Comparison of ENCODE assay signal across 20 cellular contexts in genomic region chr12:3020850-3021435, GRCh38. TPM values are rescaled to one million over a fixed set of nuclear protein-coding genes. Genes with fewer than 3 reads are reported as not detected.
A peak's percentile ranks its signal among the peaks of the same experiment; 100 is the strongest.
DNase-seq lines count a peak whose midpoint lies in the region; ATAC-seq and TF ChIP-seq lines count a peak whose summit lies in the region.
"Had no signal": no experiment of that assay in that cellular context is flagged by ENCODE, and none has a peak within 500 bp of the region (broad histone marks: within the 10 kb centered on the region; RNA-seq: fewer than 3 reads in every experiment).

No MANE protein-coding gene starts in this region.

- peak overlapping the region; percentile 46 for H3K27ac Mint-ChIP-seq in Caco-2 (ENCODE audit: unreplicated experiment)
- H3K27ac Mint-ChIP-seq: CD4-positive, alpha-beta T cell had no signal

- peaks cover 2% of the 10 kb centered on the region for H3K79me1 ChIP-seq in neuronal stem cell (ENCODE audit: low read depth, low read length)

- no peak for DNase-seq in Caco-2
- DNase-seq in islet precursor cell, result peak; percentile 39
- no peak for DNase-seq in neuronal stem cell (ENCODE audit: low spot score)
- no peak for DNase-seq in posterior vena cava (ENCODE audit: low spot score)
- DNase-seq in NCI-H2029 treated with DMSO at 0.1 percent for 48 hours (lab: John Stamatoyannopoulos, UW), result no peak
- DNase-seq: CD4-positive, alpha-beta T cell; GF-D8; GM23248; Kasumi-1; MG63; NCI-H1092 treated with DMSO at 0.1 percent for 48 hours; NCI-H146; NCI-H510A treated with DMSO at 0.1 percent for 48 hours; NCI-H774; OCI-M1; RPMI8226 had no signal

- no peak overlapping the region for H2BK15ac ChIP-seq in neuronal stem cell (ENCODE audit: low read length)

- no peak overlapping the region for H2BK12ac ChIP-seq in neuronal stem cell (ENCODE audit: low read length)

- no peaks in the 10 kb centered on the region for H3K4me1 Mint-ChIP-seq in Caco-2 (ENCODE audit: low read depth, unreplicated experiment)

- no peak overlapping the region for H3K4ac ChIP-seq in neuronal stem cell (ENCODE audit: low read length)

- no peak for TF ChIP-seq CTCF in Caco-2 (IDR thresholded peaks at IDR 0.05; ENCODE audit: insufficient read depth in 1 of 2, low read depth in 1 of 2, low read length in 1 of 2, severe bottlenecking in 1 of 2, unreplicated experiment in 1 of 2)

- no TSS peak for BruUV-seq in Caco-2 (replicated peaks; lab: Mats Ljungman, UMichigan)

- H4K91ac ChIP-seq in neuronal stem cell (ENCODE audit: low read depth, low read length, poor library complexity), result no peak overlapping the region

- H2BK120ac ChIP-seq in neuronal stem cell (ENCODE audit: low read depth, low read length), result peak overlapping the region; percentile 72

- no peak overlapping the region for H3K23ac ChIP-seq in neuronal stem cell (ENCODE audit: low read depth, low read length, poor library complexity)

- peak overlapping the region; percentile 20 for H2BK5ac ChIP-seq in neuronal stem cell (ENCODE audit: low read length)

- H3K27ac ChIP-seq in neuronal stem cell (replicated peaks; ENCODE audit: low read length), result no peak overlapping the region
- H3K27ac ChIP-seq: A549, GM23248, SJSA1 had no signal

- no peak overlapping the region for H3K14ac ChIP-seq in neuronal stem cell (ENCODE audit: low read length)

- WGBS in neuronal stem cell (ENCODE audit: extremely low coverage in 2 of 2, insufficient read length in 2 of 2, insufficient replicate concordance in 1 of 2), 2 donors, result no CpG with 5 or more reads among the region's 13 CpGs

- POLR2A ChIA-PET in Caco-2 (lab: Charles Lee), result no interaction called here

- intact Hi-C loops in Caco-2 (cut with micrococcal nuclease; ENCODE audit: unreplicated experiment), result no loop called here
- intact Hi-C loops in posterior vena cava (cut with DNase I), result no loop called here

- H3K9me3 Mint-ChIP-seq in Caco-2 (ENCODE audit: unreplicated experiment), result no peaks in the 10 kb centered on the region
- H3K9me3 Mint-ChIP-seq: CD4-positive, alpha-beta T cell had no signal

- no peak for ATAC-seq in GM21360 (IDR thresholded peaks at IDR 0.05; ENCODE audit: unreplicated experiment)
- ATAC-seq: A549 had no signal

- peaks cover 83% of the 10 kb centered on the region for H3K36me3 Mint-ChIP-seq in Caco-2 (ENCODE audit: insufficient read depth, unreplicated experiment)

- no peaks in the 10 kb centered on the region; the same call in 1 of the 2 replicates for H3K36me3 ChIP-seq in Caco-2 (ENCODE audit: control insufficient read depth, insufficient read depth, low read length)
- H3K36me3 ChIP-seq in neuronal stem cell (replicated peaks in 1 of 2; ENCODE audit: control insufficient read depth in 2 of 2, insufficient read depth in 2 of 2, low read length in 2 of 2), result peaks cover 14 to 80% of the 10 kb centered on the region in 2 donors

- H2AK5ac ChIP-seq in neuronal stem cell (ENCODE audit: low read depth, low read length), result no peak overlapping the region

- no peaks in the 10 kb centered on the region for H3K4me1 ChIP-seq in Caco-2
- H3K4me1 ChIP-seq in neuronal stem cell (ENCODE audit: control insufficient read depth in 2 of 2, insufficient read depth in 1 of 2, low read depth in 1 of 2, low read length in 2 of 2), result no peaks in the 10 kb centered on the region
- H3K4me1 ChIP-seq: A549 had no signal

- no peak overlapping the region for H2AFZ ChIP-seq in neuronal stem cell (ENCODE audit: low read length)
- H2AFZ ChIP-seq: GM23248 had no signal

- no peak overlapping the region for H3K4me2 ChIP-seq in neuronal stem cell (ENCODE audit: insufficient read depth, low read length, poor library complexity, severe bottlenecking)
- H3K4me2 ChIP-seq: A549 had no signal

- CTCF ChIA-PET in Caco-2 (lab: Charles Lee), result no interaction called here

- H3K27me3 ChIP-seq in Caco-2 (replicated peaks; ENCODE audit: control insufficient read depth, insufficient read depth, low read length), result no peaks in the 10 kb centered on the region
- no peaks in the 10 kb centered on the region for H3K27me3 ChIP-seq in neuronal stem cell (ENCODE audit: control insufficient read depth in 3 of 3, insufficient read depth in 3 of 3, low read depth in 1 of 3, low read length in 3 of 3)
- H3K27me3 ChIP-seq: MG63, SJSA1 had no signal

- H3K9ac ChIP-seq in neuronal stem cell (ENCODE audit: low read depth, low read length, poor library complexity), result no peak overlapping the region
- H3K9ac ChIP-seq: GM23248 had no signal

- no peak overlapping the region for H4K8ac ChIP-seq in neuronal stem cell (ENCODE audit: low read depth, low read length)

- no peak overlapping the region for H3K4me3 Mint-ChIP-seq in Caco-2 (ENCODE audit: unreplicated experiment)
- H3K4me3 Mint-ChIP-seq: CD4-positive, alpha-beta T cell had no signal

- H3K18ac ChIP-seq in neuronal stem cell (ENCODE audit: low read length), result no peak overlapping the region

- H3K4me3 ChIP-seq in Caco-2 (ENCODE audit: low read depth, low read length) (no peak overlapping the region), neuronal stem cell (ENCODE audit: low read length in 2 of 2) (no peak overlapping the region)
- H3K4me3 ChIP-seq: A549, GM23248, MG63, SJSA1 had no signal

- H3K9me3 ChIP-seq in Caco-2 (no peaks in the 10 kb centered on the region), neuronal stem cell (replicated peaks in 1 of 2; ENCODE audit: control insufficient read depth in 2 of 2, insufficient read depth in 1 of 2, low read depth in 1 of 2, low read length in 2 of 2) (no peaks in the 10 kb centered on the region)
- H3K9me3 ChIP-seq: A549, MG63, SJSA1 had no signal

- H3K27me3 Mint-ChIP-seq in Caco-2 (ENCODE audit: insufficient read depth, unreplicated experiment), result no peaks in the 10 kb centered on the region
- H3K27me3 Mint-ChIP-seq: CD4-positive, alpha-beta T cell had no signal

TF ChIP-seq in PFSK-1, 5 proteins besides CTCF, POLR2A, EP300 and RAD21:
- TF ChIP-seq POLR2AphosphoS5 (IDR thresholded peaks at IDR 0.05; ENCODE audit: low read depth, low read length) (no peak), FOXP2 (optimal IDR thresholded peaks at IDR 0.05; ENCODE audit: borderline replicate concordance, extremely low read depth, extremely low read length, insufficient read depth) (peak; percentile 64)

RNA-seq across cellular contexts. Expression of gene TSPAN9, which starts 56.2 kb away (rescaled TPM):
- total RNA-seq in Caco-2 (2022) (45.5 and 49.1 TPM in 2 replicates), posterior vena cava (10 to 100 TPM; 34.2 to 38.5 TPM)
- polyA plus RNA-seq in PFSK-1 (2012; ENCODE audit: insufficient read length, low read depth), result 21.4 TPM
- 12.5 TPM for polyA plus RNA-seq in neuronal stem cell (2013, experiment 1 of 2)
- polyA plus RNA-seq in neuronal stem cell (2013, experiment 2 of 2), result 12.5 TPM
